In the genomic region with DNA sequence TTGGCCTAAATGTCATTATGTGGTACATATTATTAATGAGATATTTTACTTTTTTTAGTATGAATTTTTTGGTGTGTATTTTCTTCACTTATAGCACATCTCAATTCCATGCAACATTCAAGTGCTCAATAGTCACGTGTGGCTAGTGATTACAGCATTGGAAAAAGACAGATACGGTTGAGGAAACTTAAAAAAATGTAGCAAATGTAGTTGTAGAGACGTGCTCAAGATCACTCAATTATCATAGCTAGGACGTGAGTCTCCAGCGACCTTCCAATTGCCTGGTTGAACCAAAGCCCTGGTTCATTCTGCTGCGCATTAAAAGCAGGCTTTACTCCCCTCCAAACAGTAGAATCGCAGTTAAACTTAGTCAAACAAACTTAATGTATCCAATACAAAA, we compare ENCODE assay signal across 11 cellular contexts. TPM values are rescaled to one million over a fixed set of nuclear protein-coding genes. Genes with fewer than 3 reads are reported as not detected.
A peak's percentile ranks its signal among the peaks of the same experiment; 100 is the strongest.
DNase-seq lines count a peak whose midpoint lies in the region; ATAC-seq, FAIRE-seq and TF ChIP-seq lines count a peak whose summit lies in the region.
"Had no signal": no experiment of that assay in that cellular context is flagged by ENCODE, and none has a peak within 500 bp of the region (broad histone marks: within the 10 kb centered on the region; RNA-seq: fewer than 3 reads in every experiment).

No MANE protein-coding gene starts in this region.

- H3K4me1 Mint-ChIP-seq in T-helper 2 cell treated with Interferon-gamma antibody and Interleukin-4, amounts not matched to agents 5 μg/mL and 100 μg/mL, for 36 hours (ENCODE audit: low read depth): peaks cover 59% of the 10 kb centered on the region
- peaks cover 18% of the 10 kb centered on the region for H3K4me1 Mint-ChIP-seq in astrocyte (ENCODE audit: low read depth, unreplicated experiment)

- peaks cover 33% of the 10 kb centered on the region for H3K79me2 ChIP-seq in astrocyte (ENCODE audit: insufficient read depth, low read length)
- H3K79me2 ChIP-seq in parathyroid adenoma: peaks cover 10% of the 10 kb centered on the region

- TF ChIP-seq CTCF in astrocyte (IDR thresholded peaks at IDR 0.05; ENCODE audit: insufficient read depth, low read depth, low read length) (no peak), parathyroid adenoma (IDR thresholded peaks at IDR 0.05) (no peak)

- peak overlapping the region; percentile 96 for H3K4me3 Mint-ChIP-seq in T-helper 2 cell treated with Interferon-gamma antibody and Interleukin-4, amounts not matched to agents 5 μg/mL and 100 μg/mL, for 36 hours
- peak overlapping the region; percentile 93 for H3K4me3 Mint-ChIP-seq in astrocyte (ENCODE audit: unreplicated experiment)

- no peaks in the 10 kb centered on the region for H3K27me3 Mint-ChIP-seq in T-helper 2 cell treated with Interferon-gamma antibody and Interleukin-4, amounts not matched to agents 5 μg/mL and 100 μg/mL, for 36 hours (ENCODE audit: low read depth)
- H3K27me3 Mint-ChIP-seq in astrocyte (ENCODE audit: low read depth, unreplicated experiment): no peaks in the 10 kb centered on the region

- H3K4me1 ChIP-seq in HUES6 (ENCODE audit: control insufficient read depth, insufficient read depth, low read length): peaks cover 4% of the 10 kb centered on the region
- peaks cover 14% of the 10 kb centered on the region for H3K4me1 ChIP-seq in astrocyte (ENCODE audit: insufficient read depth, low read length)
- H3K4me1 ChIP-seq in parathyroid adenoma: peaks cover 10% of the 10 kb centered on the region

- peak overlapping the region; percentile 32 for H3K27ac Mint-ChIP-seq in T-helper 2 cell treated with Interferon-gamma antibody and Interleukin-4, amounts not matched to agents 5 μg/mL and 100 μg/mL, for 36 hours
- no peak overlapping the region for H3K27ac Mint-ChIP-seq in astrocyte (ENCODE audit: unreplicated experiment)

- H3K27ac ChIP-seq in HUES6 (ENCODE audit: low read depth, low read length): no peak overlapping the region
- no peak overlapping the region for H3K27ac ChIP-seq in astrocyte (ENCODE audit: low read depth, low read length)
- H3K27ac ChIP-seq in parathyroid adenoma: no peak overlapping the region

- H3K9me3 ChIP-seq in HUES6 (ENCODE audit: control insufficient read depth, insufficient read depth, low read depth, low read length) (no peaks in the 10 kb centered on the region), astrocyte (ENCODE audit: insufficient read depth, low read depth, low read length) (no peaks in the 10 kb centered on the region), parathyroid adenoma (ENCODE audit: control insufficient read depth, low read length) (no peaks in the 10 kb centered on the region)

- DNase-seq in T-helper 2 cell treated with Interferon-gamma antibody and Interleukin-4, amounts not matched to agents 5 μg/mL and 100 μg/mL, for 36 hours (ENCODE audit: low spot score): no peak
- DNase-seq in T-helper 2 cell: no peak
- DNase-seq in astrocyte (ENCODE audit: low read depth): no peak
- DNase-seq in stimulated activated naive CD4-positive, alpha-beta T cell (lab: John Stamatoyannopoulos, UW): no peak
- DNase-seq in GM19238 (ENCODE audit: insufficient read length, low spot score): no peak
- DNase-seq: 8988T, islet precursor cell, PC-3 had no signal

- no peak for ATAC-seq in HG02852 (IDR thresholded peaks at IDR 0.05; ENCODE audit: unreplicated experiment)
- ATAC-seq: PC-3 had no signal

- H3K9ac ChIP-seq in HUES6 (ENCODE audit: low read length) (no peak overlapping the region), astrocyte (ENCODE audit: low read length) (no peak overlapping the region), parathyroid adenoma (no peak overlapping the region)

- H2AFZ ChIP-seq in astrocyte (ENCODE audit: low read depth, low read length): no peak overlapping the region
- H2AFZ ChIP-seq in parathyroid adenoma: peak overlapping the region; percentile 94

- peaks cover 17% of the 10 kb centered on the region for H3K36me3 Mint-ChIP-seq in T-helper 2 cell treated with Interferon-gamma antibody and Interleukin-4, amounts not matched to agents 5 μg/mL and 100 μg/mL, for 36 hours (ENCODE audit: low read depth)
- no peaks in the 10 kb centered on the region for H3K36me3 Mint-ChIP-seq in astrocyte (ENCODE audit: low read depth, unreplicated experiment)

- H4K20me1 ChIP-seq in astrocyte (ENCODE audit: insufficient read depth, low read length): no peaks in the 10 kb centered on the region

- no peak for FAIRE-seq in astrocyte (lab: Jason Lieb, UNC)

- peak overlapping the region; percentile 75; the same call in 1 of the 2 replicates for H3K4me3 ChIP-seq in HUES6 (ENCODE audit: low read depth, low read length)
- H3K4me3 ChIP-seq in astrocyte (ENCODE audit: insufficient read depth, low read depth, low read length): no peak overlapping the region
- H3K4me3 ChIP-seq in parathyroid adenoma (ENCODE audit: low read depth, low read length): no peak overlapping the region

- H3K4me2 ChIP-seq in astrocyte (ENCODE audit: low read length): peak overlapping the region; percentile 89
- H3K4me2 ChIP-seq in parathyroid adenoma (ENCODE audit: low read length): no peak overlapping the region

- H3K36me3 ChIP-seq in HUES6 (ENCODE audit: control insufficient read depth, insufficient read depth, low read length) (peaks cover 19% of the 10 kb centered on the region), astrocyte (ENCODE audit: insufficient read depth, low read length) (no peaks in the 10 kb centered on the region), parathyroid adenoma (ENCODE audit: control insufficient read depth, insufficient read depth, low read length) (no peaks in the 10 kb centered on the region)

- H3K27me3 ChIP-seq in HUES6 (ENCODE audit: control insufficient read depth, insufficient read depth, low read length): no peaks in the 10 kb centered on the region
- H3K27me3 ChIP-seq in astrocyte (ENCODE audit: insufficient read depth, low read length): no peaks in the 10 kb centered on the region
- H3K27me3 ChIP-seq in parathyroid adenoma (ENCODE audit: control insufficient read depth, insufficient read depth, low read length): no peaks in the 10 kb centered on the region

- no peaks in the 10 kb centered on the region for H3K9me3 Mint-ChIP-seq in T-helper 2 cell treated with Interferon-gamma antibody and Interleukin-4, amounts not matched to agents 5 μg/mL and 100 μg/mL, for 36 hours
- H3K9me3 Mint-ChIP-seq in astrocyte (ENCODE audit: unreplicated experiment): no peaks in the 10 kb centered on the region

RNA-seq across cellular contexts. Expression of a gene that starts 1.2 kb away (rescaled TPM):
- total RNA-seq in astrocyte: 27.8 and 30.7 TPM in 2 replicates

RNA-seq across cellular contexts. Expression of a gene that starts 17.8 kb away (rescaled TPM):
- 8.6 and 12.1 TPM in 2 replicates for total RNA-seq in astrocyte

RNA-seq across cellular contexts. Expression of a gene that starts 17.9 kb away (rescaled TPM):
- total RNA-seq in astrocyte: 2.1 and 2.6 TPM in 2 replicates
